Comparison of ENCODE assay signal across 8 cellular contexts in genomic region chr9:16610538-16610937, GRCh38.
"Had no signal": no experiment of that assay in that cellular context is flagged by ENCODE, and none has a peak within 500 bp of the region (broad histone marks: within the 10 kb centered on the region; RNA-seq: fewer than 3 reads in every experiment).

No MANE protein-coding gene starts in this region.

- FAIRE-seq: HTR-8/SVneo had no signal

- H3K27ac Mint-ChIP-seq: HFFc6, IgD-negative memory B cell had no signal

- ATAC-seq: HCT116 had no signal

- DNase-seq: GOT3, H7, HFFc6, KBM-7 had no signal

- H3K9me3 ChIP-seq: HAP-1 had no signal

- H3K36me3 ChIP-seq: HAP-1 had no signal

- H3K4me3 Mint-ChIP-seq: HFFc6, IgD-negative memory B cell had no signal

- H3K9me3 Mint-ChIP-seq: HFFc6 had no signal

- H3K4me3 ChIP-seq: HAP-1 had no signal

- H3K27me3 Mint-ChIP-seq: IgD-negative memory B cell had no signal

- H3K36me3 Mint-ChIP-seq: IgD-negative memory B cell had no signal

- H3K4me1 Mint-ChIP-seq: IgD-negative memory B cell had no signal
